In the genomic region with DNA sequence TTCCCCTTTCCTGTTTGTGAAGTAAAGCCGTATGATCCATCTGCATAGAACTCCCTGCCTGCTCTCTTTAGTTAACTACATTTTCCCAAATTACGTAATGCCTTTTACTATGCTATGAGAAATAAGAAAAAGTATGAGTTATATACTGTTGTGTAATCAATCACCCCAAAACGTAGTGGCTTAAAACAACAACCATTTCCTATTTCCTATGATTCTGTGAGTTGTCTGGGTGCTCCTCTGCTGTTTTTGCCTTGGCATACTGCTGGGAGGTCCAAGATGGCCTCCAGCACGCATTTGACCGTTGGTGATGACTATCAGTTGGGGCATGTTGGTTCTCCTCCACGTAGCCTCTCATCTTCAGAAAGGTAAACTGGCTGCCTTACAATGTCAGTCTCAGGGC, we compare ENCODE assay signal across 1 cellular context.
A peak's percentile ranks its signal among the peaks of the same experiment; 100 is the strongest.
TF ChIP-seq lines count a peak whose summit lies in the region.

No MANE protein-coding gene starts in this region.

TF ChIP-seq in H1, 55 proteins besides CTCF, POLR2A, EP300 and RAD21:
- 0 out of 2 replicates have a peak, but pooled peaks have one; percentile 29 for TF ChIP-seq YY1 (IDR thresholded peaks at IDR 0.05; ENCODE audit: low read depth, low read length)
- TF ChIP-seq SRF (IDR thresholded peaks at IDR 0.05; ENCODE audit: low read depth, low read length), result no peak
